Comparison of ENCODE assay signal across 21 cellular contexts in the genomic region with DNA sequence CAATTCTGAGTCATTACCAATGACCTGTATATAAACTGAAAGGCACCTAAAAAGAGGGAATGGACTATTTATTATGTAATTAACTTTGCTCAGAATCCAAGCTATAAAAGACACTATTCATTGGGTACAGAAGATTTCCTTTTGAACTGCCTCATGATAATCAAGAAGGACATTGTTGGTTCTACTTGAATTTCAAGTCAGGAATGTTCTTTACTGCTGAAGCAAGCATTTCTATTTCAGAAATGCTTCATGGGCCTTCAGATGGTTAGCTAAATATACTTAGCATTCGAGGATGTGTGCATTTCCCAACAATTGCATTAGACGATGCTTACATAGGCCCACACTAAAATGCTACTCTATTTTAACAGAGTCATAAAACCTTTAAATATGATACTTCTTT.
"Had no signal": no experiment of that assay in that cellular context is flagged by ENCODE, and none has a peak within 500 bp of the region (broad histone marks: within the 10 kb centered on the region; RNA-seq: fewer than 3 reads in every experiment).

No MANE protein-coding gene starts in this region.

- H3K27me3 ChIP-seq: ascending aorta had no signal

- H3K4me3 ChIP-seq: ascending aorta, SK-N-MC had no signal

- ATAC-seq: T-cell had no signal

- DNase-seq: activated CD4-positive, alpha-beta memory T cell treated with anti-CD3 and anti-CD28 coated beads, Interleukin-2, amount 10 ng/mL, durations not matched to agents 7 days and 5 days; activated CD4-positive, alpha-beta T cell treated with anti-CD3 and anti-CD28 coated beads, Interleukin-2, amount 50 U/mL, for 1 hour; activated CD4-positive, CD25-positive, alpha-beta regulatory T cell; activated T-cell treated with anti-CD3 and anti-CD28 coated beads for 4 hours; activated T-cell treated with anti-CD3 and anti-CD28 coated beads, Interleukin-2, amount 50 U/mL, for 48 hours; MM.1S; NCI-H1105; NCI-H1436; NCI-H1694 treated with DMSO at 0.1 percent for 48 hours; NCI-H2029 treated with DMSO at 0.1 percent for 48 hours; NCI-H345; NCI-H510A; NCI-H526 treated with DMSO at 0.1 percent for 48 hours; NCI-H82; SIG-M5; T-cell; T-helper 2 cell; T1000 had no signal

- H3K27ac ChIP-seq: ascending aorta, SK-N-MC, VCaP had no signal

- H3K36me3 ChIP-seq: ascending aorta had no signal

- H3K9me3 ChIP-seq: ascending aorta had no signal
